In genomic region chr22:35582861-35583670, GRCh38 we compare ENCODE assay signal across 8 cellular contexts. TPM values are rescaled to one million over a fixed set of nuclear protein-coding genes. Genes with fewer than 3 reads are reported as not detected.
DNase-seq lines count a peak whose midpoint lies in the region; ATAC-seq and TF ChIP-seq lines count a peak whose summit lies in the region.

No MANE protein-coding gene starts in this region.

- peak overlapping the region; percentile 52; the same call in 1 of the 2 replicates for H2AFZ ChIP-seq in OCI-LY3 (ENCODE audit: low read depth, low read length)

- no peaks in the 10 kb centered on the region for H3K79me2 ChIP-seq in OCI-LY3 (ENCODE audit: low read length)

- no peaks in the 10 kb centered on the region for H3K36me3 ChIP-seq in CD4-positive, alpha-beta memory T cell (ENCODE audit: insufficient read depth, low read length)
- H3K36me3 ChIP-seq in OCI-LY3 (replicated peaks; ENCODE audit: low read depth, low read length), result no peaks in the 10 kb centered on the region

- H3K4me3 ChIP-seq in CD4-positive, alpha-beta memory T cell (ENCODE audit: low read length in 2 of 2), result no peak overlapping the region
- no peak overlapping the region for H3K4me3 ChIP-seq in OCI-LY3 (ENCODE audit: low read length)

- peak in 1 of 2 donors; percentile 65 for ATAC-seq in natural killer cell treated with Interleukin-12 subunit alpha and Interleukin-12 subunit beta and Interleukin-15 and Interleukin-18, amount 100 ng/mL, for 72 hours
- ATAC-seq in HG02798 (IDR thresholded peaks at IDR 0.05; ENCODE audit: poor library complexity, unreplicated experiment), result no peak

- H3K4me2 ChIP-seq in OCI-LY3 (ENCODE audit: low read length), result 0 out of 2 replicates have a peak overlapping the region, but pooled peaks have one; percentile 12

- H4K20me1 ChIP-seq in OCI-LY3 (ENCODE audit: insufficient read depth, low read length), result no peaks in the 10 kb centered on the region

- H3K4me1 ChIP-seq in CD4-positive, alpha-beta memory T cell (ENCODE audit: insufficient read depth, low read length), result no peaks in the 10 kb centered on the region
- H3K4me1 ChIP-seq in OCI-LY3 (ENCODE audit: low read length), result 0 out of 2 replicates have a peak, but pooled peaks cover 2% of the 10 kb centered on the region

- peaks cover 0 to 2% (median 0%) of the 10 kb centered on the region in 4 donors for H3K4me1 Mint-ChIP-seq in CD4-positive, alpha-beta memory T cell
- peaks cover 0 to 3% of the 10 kb centered on the region in 2 donors for H3K4me1 Mint-ChIP-seq in natural killer cell treated with Interleukin-12 subunit alpha and Interleukin-12 subunit beta and Interleukin-15 and Interleukin-18, amount 100 ng/mL, for 72 hours (ENCODE audit: low read depth in 2 of 2)

- POLR2A ChIA-PET in CD4-positive, alpha-beta memory T cell (lab: Charles Lee; ENCODE audit: partially characterized antibody), result no interaction called here

- peak; percentile 38 to 56 (median 49) for DNase-seq in CD4-positive, alpha-beta memory T cell
- DNase-seq in HS-27A (ENCODE audit: low read depth) (peak; percentile 20), fibroblast of peridontal ligament (ENCODE audit: extremely low read depth) (peak; percentile 62), substantia nigra (lab: John Stamatoyannopoulos, UW) (peak in 42 of 49 donors; percentile 11 to 79 (median 38))
- DNase-seq in activated T-cell treated with anti-CD3 and anti-CD28 coated beads, Interleukin-2, amount 50 U/mL, for 48 hours, result peak; percentile 60 to 69
- peak; percentile 70 for DNase-seq in natural killer cell treated with Interleukin-12 subunit alpha and Interleukin-12 subunit beta and Interleukin-15 and Interleukin-18, amount 100 ng/mL, for 72 hours (ENCODE audit: low spot score)

- H3K27me3 ChIP-seq in CD4-positive, alpha-beta memory T cell (ENCODE audit: insufficient read depth, low read length), result no peaks in the 10 kb centered on the region
- no peaks in the 10 kb centered on the region for H3K27me3 ChIP-seq in OCI-LY3 (ENCODE audit: low read depth, low read length)

- no peak overlapping the region for H3K27ac ChIP-seq in CD4-positive, alpha-beta memory T cell (ENCODE audit: low read depth, low read length)
- H3K27ac ChIP-seq in OCI-LY3 (ENCODE audit: low read length), result no peak overlapping the region
- no peak overlapping the region for H3K27ac ChIP-seq in substantia nigra (ENCODE audit: low read depth, low read length, poor library complexity, severe bottlenecking)

- no peak overlapping the region for H3K9ac ChIP-seq in OCI-LY3 (ENCODE audit: low read length)

- H3K36me3 Mint-ChIP-seq in CD4-positive, alpha-beta memory T cell, result no peaks in the 10 kb centered on the region
- H3K36me3 Mint-ChIP-seq in natural killer cell treated with Interleukin-12 subunit alpha and Interleukin-12 subunit beta and Interleukin-15 and Interleukin-18, amount 100 ng/mL, for 72 hours, result no peaks in the 10 kb centered on the region

- no peaks in the 10 kb centered on the region for H3K27me3 Mint-ChIP-seq in CD4-positive, alpha-beta memory T cell
- H3K27me3 Mint-ChIP-seq in natural killer cell treated with Interleukin-12 subunit alpha and Interleukin-12 subunit beta and Interleukin-15 and Interleukin-18, amount 100 ng/mL, for 72 hours, result peaks cover 0 to 2% of the 10 kb centered on the region in 2 donors

- intact Hi-C loops in CD4-positive, alpha-beta memory T cell (cut with micrococcal nuclease), result loop anchor here (1.0 to 2.0 kb wide), 2 partner anchors 153 to 542 kb away; no protein-coding TSS in a partner anchor

- no peak overlapping the region for H3K4me3 Mint-ChIP-seq in CD4-positive, alpha-beta memory T cell
- no peak overlapping the region for H3K4me3 Mint-ChIP-seq in natural killer cell treated with Interleukin-12 subunit alpha and Interleukin-12 subunit beta and Interleukin-15 and Interleukin-18, amount 100 ng/mL, for 72 hours

- no peak overlapping the region for H3K27ac Mint-ChIP-seq in CD4-positive, alpha-beta memory T cell
- no peak overlapping the region for H3K27ac Mint-ChIP-seq in natural killer cell treated with Interleukin-12 subunit alpha and Interleukin-12 subunit beta and Interleukin-15 and Interleukin-18, amount 100 ng/mL, for 72 hours

- CTCF ChIA-PET in CD4-positive, alpha-beta memory T cell (lab: Charles Lee; ENCODE audit: partially characterized antibody), result interaction anchor here (0.6 to 6.7 kb wide), 26 partner anchors 9 to 544 kb away, joined by 3 to 70 read pairs (median 3); partner anchors contain the start of gene TOM1

- H3K9me3 Mint-ChIP-seq in CD4-positive, alpha-beta memory T cell, result no peaks in the 10 kb centered on the region
- no peaks in the 10 kb centered on the region for H3K9me3 Mint-ChIP-seq in natural killer cell treated with Interleukin-12 subunit alpha and Interleukin-12 subunit beta and Interleukin-15 and Interleukin-18, amount 100 ng/mL, for 72 hours

- no peaks in the 10 kb centered on the region for H3K9me3 ChIP-seq in CD4-positive, alpha-beta memory T cell (ENCODE audit: control insufficient read depth in 1 of 2, low read length in 2 of 2)
- no peaks in the 10 kb centered on the region for H3K9me3 ChIP-seq in OCI-LY3 (ENCODE audit: insufficient read depth, low read length)

- peak; percentile 96 for TF ChIP-seq CTCF in OCI-LY3 (IDR thresholded peaks at IDR 0.05; ENCODE audit: low read depth, low read length)

RNA-seq across cellular contexts. Expression of gene MB, which starts 34.1 kb away (rescaled TPM):
- total RNA-seq in CD4-positive, alpha-beta memory T cell, result not detected
- not detected for polyA plus RNA-seq in CD4-positive, alpha-beta memory T cell
- not detected for total RNA-seq in natural killer cell treated with Interleukin-12 subunit alpha and Interleukin-12 subunit beta and Interleukin-15 and Interleukin-18, amount 100 ng/mL, for 72 hours

RNA-seq across cellular contexts. Expression of gene RASD2, which starts 42.4 kb away (rescaled TPM):
- not detected for total RNA-seq in CD4-positive, alpha-beta memory T cell
- under 1 TPM in 1 of 2 donors, not detected in 1; 0.13 TPM for polyA plus RNA-seq in CD4-positive, alpha-beta memory T cell
- under 1 TPM in 1 of 2 donors, not detected in 1; 0.07 TPM for total RNA-seq in natural killer cell treated with Interleukin-12 subunit alpha and Interleukin-12 subunit beta and Interleukin-15 and Interleukin-18, amount 100 ng/mL, for 72 hours

Comparison
In these comparisons a context has a peak if more than half of its experiments do, and no peak if none do; other contexts are left out.
1. DNase-seq: peak in every context shown above with its lines; median percentile 70 in natural killer cell treated with Interleukin-12 subunit alpha and Interleukin-12 subunit beta and Interleukin-15 and Interleukin-18, amount 100 ng/mL, for 72 hours; 64 in activated T-cell treated with anti-CD3 and anti-CD28 coated beads, Interleukin-2, amount 50 U/mL, for 48 hours; 62 in fibroblast of peridontal ligament; 49 in CD4-positive, alpha-beta memory T cell; 38 in substantia nigra; 20 in HS-27A.